20 cellular contexts compared by ENCODE assay signal in the genomic region with DNA sequence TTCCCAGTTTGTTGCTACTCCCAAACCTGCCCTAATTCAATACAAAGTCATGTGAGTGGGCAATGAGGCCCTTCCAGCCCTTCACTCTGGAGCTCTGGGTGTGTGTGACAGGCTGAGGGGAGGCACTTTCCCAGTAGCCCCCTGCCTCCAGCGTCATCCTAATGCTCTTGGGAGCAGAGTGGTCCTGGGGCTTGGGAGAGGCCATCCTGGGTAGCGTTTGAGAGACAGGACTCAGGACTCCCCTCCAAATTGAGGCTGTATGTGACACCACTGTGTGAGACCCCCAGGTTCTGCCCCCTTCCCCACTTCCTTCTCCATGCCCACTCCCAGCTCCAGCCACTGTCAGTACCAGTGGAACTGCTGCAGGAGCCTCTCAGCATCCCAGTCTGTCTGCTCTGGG. TPM values are rescaled to one million over a fixed set of nuclear protein-coding genes. Genes with fewer than 3 reads are reported as not detected.
DNase-seq lines count a peak whose midpoint lies in the region; ATAC-seq, FAIRE-seq and TF ChIP-seq lines count a peak whose summit lies in the region.
"Had no signal": no experiment of that assay in that cellular context is flagged by ENCODE, and none has a peak within 500 bp of the region (broad histone marks: within the 10 kb centered on the region; RNA-seq: fewer than 3 reads in every experiment).

No MANE protein-coding gene starts in this region.

- H3K9ac ChIP-seq in H1 (replicated peaks in 1 of 4; ENCODE audit: extremely low read depth in 1 of 4, low read depth in 3 of 4, low read length in 3 of 4): no peak overlapping the region
- H3K9ac ChIP-seq: BLaER1 treated with 17β-estradiol and CSF1 and Interleukin-3, amounts not matched to agents 10 nM and 100 nM had no signal

- TF ChIP-seq POLR2A in H1 (IDR thresholded peaks at IDR 0.05; ENCODE audit: control extremely low read depth in 1 of 2, low read depth in 2 of 2, low read length in 2 of 2): no peak
- TF ChIP-seq POLR2A in sigmoid colon (IDR thresholded peaks at IDR 0.05): no peak
- no peak for TF ChIP-seq POLR2A in erythroblast (IDR thresholded peaks at IDR 0.05; ENCODE audit: low read length)

- H3K4me2 ChIP-seq in H1 (ENCODE audit: insufficient read depth in 1 of 2, low read depth in 2 of 2, low read length in 2 of 2): no peak overlapping the region
- H3K4me2 ChIP-seq: BLaER1 treated with 17β-estradiol and CSF1 and Interleukin-3, amounts not matched to agents 10 nM and 100 nM; GM23338 had no signal

- peaks cover 29% of the 10 kb centered on the region for H3K4me1 Mint-ChIP-seq in activated T-cell treated with anti-CD3 and anti-CD28 coated beads, Interleukin-2, amount 50 U/mL, for 24 hours (ENCODE audit: low read depth)

- H3K56ac ChIP-seq in H1 (replicated peaks; ENCODE audit: insufficient read length, low read depth, low read length): no peak overlapping the region

- CTCF ChIA-PET in Panc1 (lab: Charles Lee): no interaction called here
- CTCF ChIA-PET in H1 (lab: Charles Lee; ENCODE audit: partially characterized antibody): interaction anchor here (0.7 to 13.7 kb wide), 6 partner anchors 15 to 95 kb away, joined by 3 to 185 read pairs (median 18); no protein-coding TSS in a partner anchor

- H4K20me1 ChIP-seq in H1 (replicated peaks in 1 of 2; ENCODE audit: control insufficient read depth in 1 of 2, insufficient read depth in 2 of 2, low read length in 2 of 2): no peaks in the 10 kb centered on the region
- H4K20me1 ChIP-seq: BLaER1 treated with 17β-estradiol and CSF1 and Interleukin-3, amounts not matched to agents 10 nM and 100 nM had no signal

- TF ChIP-seq EP300 in H1 (IDR thresholded peaks at IDR 0.05; ENCODE audit: borderline replicate concordance in 1 of 2, low read depth in 2 of 2, low read length in 2 of 2) (no peak), sigmoid colon (IDR thresholded peaks at IDR 0.05) (no peak)

- H3K36me3 Mint-ChIP-seq in activated T-cell treated with anti-CD3 and anti-CD28 coated beads, Interleukin-2, amount 50 U/mL, for 24 hours (ENCODE audit: low read depth): no peaks in the 10 kb centered on the region
- H3K36me3 Mint-ChIP-seq: CD4-positive, CD25-positive, alpha-beta regulatory T cell had no signal

- intact Hi-C loops in Panc1 (cut with micrococcal nuclease; ENCODE audit: unreplicated experiment): no loop called here
- intact Hi-C loops in sigmoid colon (cut with DNase I): loop anchor here (5.0 kb wide), 2 partner anchors 34 to 199 kb away; partner anchors contain the start of genes SMARCD3 and WDR86

- no peak for ATAC-seq in Panc1
- ATAC-seq in foreskin keratinocyte: no peak
- ATAC-seq: GM12878, GM23338 had no signal

- in situ Hi-C loops in Panc1 (cut with HindIII; ENCODE audit: low pct_unique_long_range_greater_than_20kb, low sequenced_read_pairs): loop anchor here (5.0 kb wide), 1 partner anchor 79 kb away; no protein-coding TSS in a partner anchor

- H2BK5ac ChIP-seq in H1 (ENCODE audit: low read depth, low read length): no peak overlapping the region

- no peak overlapping the region for H4K8ac ChIP-seq in H1 (ENCODE audit: extremely low read depth, insufficient read depth, low read length)

- TF ChIP-seq CTCF in Panc1 (IDR thresholded peaks at IDR 0.05) (no peak), H1 (IDR thresholded peaks at IDR 0.05; ENCODE audit: control extremely low read depth in 1 of 3, insufficient read depth in 1 of 3, low read depth in 1 of 3, low read length in 3 of 3) (no peak), sigmoid colon (IDR thresholded peaks at IDR 0.05) (no peak), foreskin keratinocyte (conservative IDR thresholded peaks at IDR 0.05) (no peak)

- H2AFZ ChIP-seq in H1 (ENCODE audit: low read length): no peak overlapping the region
- H2AFZ ChIP-seq: GM23338 had no signal

- H3K4me3 Mint-ChIP-seq in activated T-cell treated with anti-CD3 and anti-CD28 coated beads, Interleukin-2, amount 50 U/mL, for 24 hours: no peak overlapping the region
- H3K4me3 Mint-ChIP-seq: GM23338 had no signal

- no peak overlapping the region for H2BK12ac ChIP-seq in H1 (ENCODE audit: low read depth, low read length)

- no peaks in the 10 kb centered on the region for H3K36me3 ChIP-seq in Panc1 (ENCODE audit: control insufficient read depth, insufficient read depth, low read length)
- no peaks in the 10 kb centered on the region for H3K36me3 ChIP-seq in H1 (ENCODE audit: control insufficient read depth in 2 of 4, insufficient read depth in 4 of 4, low read length in 3 of 4)
- no peaks in the 10 kb centered on the region for H3K36me3 ChIP-seq in sigmoid colon
- H3K36me3 ChIP-seq: BLaER1 treated with 17β-estradiol and CSF1 and Interleukin-3, amounts not matched to agents 10 nM and 100 nM; HAP-1 had no signal

- TF ChIP-seq RAD21 in H1 (IDR thresholded peaks at IDR 0.05 in 1 of 2, conservative IDR thresholded peaks at IDR 0.05 in 1 of 2; ENCODE audit: low read depth in 2 of 2, low read length in 2 of 2): no peak

- no peak overlapping the region for H3K18ac ChIP-seq in H1 (ENCODE audit: extremely low read depth, low read length)

- no peak overlapping the region for H2AK5ac ChIP-seq in H1 (ENCODE audit: low read depth, low read length)

- H4K91ac ChIP-seq in H1 (replicated peaks; ENCODE audit: insufficient read length, low read length): no peak overlapping the region

- H3K27ac ChIP-seq in Panc1 (ENCODE audit: low read length) (peak overlapping the region; percentile 9; the same call in 1 of the 2 replicates), H1 (ENCODE audit: low read depth, low read length) (no peak overlapping the region), sigmoid colon (no peak overlapping the region), foreskin keratinocyte (no peak overlapping the region)
- H3K27ac ChIP-seq: BLaER1 treated with 17β-estradiol and CSF1 and Interleukin-3, amounts not matched to agents 10 nM and 100 nM had no signal

- H3K27me3 Mint-ChIP-seq in activated T-cell treated with anti-CD3 and anti-CD28 coated beads, Interleukin-2, amount 50 U/mL, for 24 hours: no peaks in the 10 kb centered on the region

- no peak overlapping the region for H4K5ac ChIP-seq in H1 (ENCODE audit: insufficient read length, low read depth, low read length)

- H3K9me3 ChIP-seq in Panc1 (ENCODE audit: control insufficient read depth, insufficient read depth, low read depth, low read length) (no peaks in the 10 kb centered on the region), H1 (ENCODE audit: insufficient read depth in 2 of 2, low read depth in 1 of 2, low read length in 1 of 2) (no peaks in the 10 kb centered on the region), sigmoid colon (no peaks in the 10 kb centered on the region)
- H3K9me3 ChIP-seq: BLaER1 treated with 17β-estradiol and CSF1 and Interleukin-3, amounts not matched to agents 10 nM and 100 nM; HAP-1 had no signal

- no peaks in the 10 kb centered on the region for H3K27me3 ChIP-seq in Panc1 (ENCODE audit: control insufficient read depth, insufficient read depth, low read length)
- H3K27me3 ChIP-seq in H1 (replicated peaks in 1 of 4; ENCODE audit: control insufficient read depth in 3 of 4, extremely low read depth in 1 of 4, insufficient read depth in 3 of 4, low read length in 3 of 4): peaks cover 0 to 12% (median 7%) of the 10 kb centered on the region in 4 experiments; a peak in 5 of 7 replicates
- H3K27me3 ChIP-seq in sigmoid colon: no peaks in the 10 kb centered on the region
- H3K27me3 ChIP-seq in foreskin keratinocyte: peaks cover 41% of the 10 kb centered on the region

- no peak overlapping the region for H2BK120ac ChIP-seq in H1 (replicated peaks; ENCODE audit: low read depth, low read length)

- no peak overlapping the region for H3K4me3 ChIP-seq in Panc1 (ENCODE audit: low read depth in 2 of 2, low read length in 2 of 2)
- no peak overlapping the region for H3K4me3 ChIP-seq in H1 (ENCODE audit: extremely low read depth in 1 of 4, insufficient read depth in 2 of 4, low read depth in 3 of 4, low read length in 4 of 4)
- no peak overlapping the region for H3K4me3 ChIP-seq in sigmoid colon
- H3K4me3 ChIP-seq: BLaER1 treated with 17β-estradiol and CSF1 and Interleukin-3, amounts not matched to agents 10 nM and 100 nM; GM12878; GM23338; HAP-1 had no signal

- H3K23ac ChIP-seq in H1 (ENCODE audit: insufficient read length): no peak overlapping the region

- 82% methylated on average over 2 of the region's 2 CpGs; no CpG with 5 or more reads in 1 of the 2 experiments for WGBS in H1 (ENCODE audit: extremely low coverage in 1 of 2, insufficient coverage in 1 of 2, insufficient read length in 1 of 2, insufficient replicate concordance in 2 of 2, low coverage in 1 of 2, low lambda C conversion rate in 2 of 2, missing lambda C conversion rate in 1 of 2), 2 experiments
- WGBS in sigmoid colon, 2 donors: 93 to 94% methylated on average over 2 of the region's 2 CpGs

- DNase-seq in activated T-cell treated with anti-CD3 and anti-CD28 coated beads, Interleukin-2, amount 50 U/mL, for 24 hours: peak; percentile 26
- no peak for DNase-seq in activated T-cell treated with anti-CD3 and anti-CD28 coated beads for 4 hours
- DNase-seq in Panc1 (ENCODE audit: low read depth, low spot score): no peak
- no peak for DNase-seq in H1 (ENCODE audit: low read depth in 1 of 2, low spot score in 2 of 2)
- DNase-seq in sigmoid colon: peak; percentile 54
- no peak for DNase-seq in erythroblast (lab: John Stamatoyannopoulos, UW)
- no peak for DNase-seq in foreskin keratinocyte
- DNase-seq in activated CD4-positive, alpha-beta T cell treated with anti-CD3 and anti-CD28 coated beads for 1 hour: no peak
- DNase-seq: ACHN; Calu3; CD4-positive, CD25-positive, alpha-beta regulatory T cell; DMS 273 treated with DMSO at 0.1 percent for 48 hours had no signal

- H2BK20ac ChIP-seq in H1 (ENCODE audit: low read length): no peak overlapping the region

- H2BK15ac ChIP-seq in H1 (ENCODE audit: low read length): 0 out of 2 replicates have a peak overlapping the region, but pooled peaks have one; percentile 61

- H3K9me3 Mint-ChIP-seq in activated T-cell treated with anti-CD3 and anti-CD28 coated beads, Interleukin-2, amount 50 U/mL, for 24 hours: no peaks in the 10 kb centered on the region
- H3K9me3 Mint-ChIP-seq: GM23338 had no signal

- H3K14ac ChIP-seq in H1 (ENCODE audit: insufficient read length): no peak overlapping the region

- peaks cover 14% of the 10 kb centered on the region for H3K4me1 ChIP-seq in Panc1 (ENCODE audit: control insufficient read depth, insufficient read depth, low read length)
- H3K4me1 ChIP-seq in H1 (replicated peaks in 1 of 4; ENCODE audit: control insufficient read depth in 3 of 4, insufficient read depth in 4 of 4, low read length in 3 of 4): peaks cover 0 to 6% (median 0%) of the 10 kb centered on the region in 4 experiments; a peak in 2 of 7 replicates
- peaks cover 0 to 11% (median 4%) of the 10 kb centered on the region in 4 donors for H3K4me1 ChIP-seq in sigmoid colon
- H3K4me1 ChIP-seq in foreskin keratinocyte: no peaks in the 10 kb centered on the region
- H3K4me1 ChIP-seq: HAP-1 had no signal

- H3K27ac Mint-ChIP-seq in activated T-cell treated with anti-CD3 and anti-CD28 coated beads, Interleukin-2, amount 50 U/mL, for 24 hours: no peak overlapping the region
- H3K27ac Mint-ChIP-seq: GM23338 had no signal

- FAIRE-seq in H1 (lab: Jason Lieb, UNC): no peak
- FAIRE-seq: GM12878, HepG2 had no signal

- no peaks in the 10 kb centered on the region for H3K79me1 ChIP-seq in H1 (ENCODE audit: low read depth, low read length)

- H3K4ac ChIP-seq in H1 (replicated peaks; ENCODE audit: insufficient read length, low read depth, low read length): no peak overlapping the region

- BruUV-seq in Panc1 (replicated peaks; lab: Mats Ljungman, UMichigan): no TSS peak

- POLR2A ChIA-PET in Panc1 (lab: Charles Lee) (no interaction called here), H1 (lab: Charles Lee; ENCODE audit: partially characterized antibody) (interaction anchor here (1.2 kb wide), 1 partner anchor 15 kb away, joined by 5 read pairs; no protein-coding TSS in a partner anchor)

- H3K23me2 ChIP-seq in H1 (ENCODE audit: low read depth, low read length): no peaks in the 10 kb centered on the region; the same call in 1 of the 2 replicates

- H3K79me2 ChIP-seq in H1 (ENCODE audit: control insufficient read depth in 1 of 2, insufficient read depth in 2 of 2, low read length in 2 of 2): no peaks in the 10 kb centered on the region

RNA-seq across cellular contexts. Expression of gene CRYGN, which starts 6.5 kb away (rescaled TPM):
- total RNA-seq in Panc1 (2021; ENCODE audit: unreplicated experiment) (0.74 TPM), sigmoid colon (1 to 10 TPM in 2 of 4 donors, not detected in 2; 1.4 to 1.8 TPM), foreskin keratinocyte (not detected in 2 replicates)
- 0.67 TPM for polyA plus RNA-seq in Panc1 (2012; ENCODE audit: insufficient read length)
- 1.0 and 1.6 TPM in 2 replicates for total RNA-seq in H1 (2021; fragmentation: NEBNext Ultra II Directional; extraction: Animal tissue kit (Norgen Biotek cat#: 25700))
- polyA plus RNA-seq in H1 (2011; rRNA removed) (0.98 and 1.3 TPM in 2 replicates), sigmoid colon (under 1 TPM in 2 of 3 donors, not detected in 1; 0.17 to 0.60 TPM), foreskin keratinocyte (not detected in 2 replicates)
- polyA plus RNA-seq in H1 (2011; cell fraction: cytosol; rRNA removed): 0.81 TPM
- 4.0 TPM for polyA plus RNA-seq in H1 (2011; cell fraction: nucleus; rRNA removed)
- 0.43 to 1.7 TPM (median 1.5 TPM) in 4 replicates for polyA plus RNA-seq in H1 (2012, experiment 1 of 2)
- 0.07 TPM for polyA plus RNA-seq in H1 (2012, experiment 2 of 2)
- polyA plus RNA-seq in H1 (2013, experiment 1 of 2): 0.57 TPM
- polyA plus RNA-seq in H1 (2013, experiment 2 of 2): 0.42 TPM
- polyA minus RNA-seq in H1 (2011; rRNA and poly(A)+ RNA removed): 0.80 and 2.0 TPM in 2 replicates
- polyA minus RNA-seq in H1 (2011; cell fraction: cytosol; rRNA and poly(A)+ RNA removed): not detected
- polyA minus RNA-seq in H1 (2011; cell fraction: nucleus; rRNA and poly(A)+ RNA removed): 2.5 TPM
- total RNA-seq: A172, Calu3, G401, GM12878, HepG2, HT1080 had no signal
- polyA plus RNA-seq: GM12878 had no signal

RNA-seq across cellular contexts. Expression of gene WDR86, which starts 36.6 kb away (rescaled TPM):
- total RNA-seq in Panc1 (2021; ENCODE audit: unreplicated experiment) (0.72 TPM), sigmoid colon (10 to 100 TPM; 14.4 to 23.8 (median 16.9) TPM), foreskin keratinocyte (not detected in 2 replicates)
- 1.2 TPM for polyA plus RNA-seq in Panc1 (2012; ENCODE audit: insufficient read length)
- 14.9 and 15.8 TPM in 2 replicates for total RNA-seq in H1 (2021; fragmentation: NEBNext Ultra II Directional; extraction: Animal tissue kit (Norgen Biotek cat#: 25700))
- polyA plus RNA-seq in H1 (2011; rRNA removed) (12.7 and 22.1 TPM in 2 replicates), sigmoid colon (1 to 10 TPM in 2 of 3 donors, under 1 TPM in 1; 0.46 to 4.2 (median 2.1) TPM), foreskin keratinocyte (not detected in 2 replicates)
- 16.7 TPM for polyA plus RNA-seq in H1 (2011; cell fraction: cytosol; rRNA removed)
- polyA plus RNA-seq in H1 (2011; cell fraction: nucleus; rRNA removed): 81.5 TPM
- 7.7 to 11.9 TPM (median 10.0 TPM) in 4 replicates for polyA plus RNA-seq in H1 (2012, experiment 1 of 2)
- polyA plus RNA-seq in H1 (2012, experiment 2 of 2): 5.0 TPM
- 7.4 TPM for polyA plus RNA-seq in H1 (2013, experiment 1 of 2)
- polyA plus RNA-seq in H1 (2013, experiment 2 of 2): 7.4 TPM
- 12.4 and 18.2 TPM in 2 replicates for polyA minus RNA-seq in H1 (2011; rRNA and poly(A)+ RNA removed)
- 10.6 TPM for polyA minus RNA-seq in H1 (2011; cell fraction: cytosol; rRNA and poly(A)+ RNA removed)
- polyA minus RNA-seq in H1 (2011; cell fraction: nucleus; rRNA and poly(A)+ RNA removed): 30.4 TPM
- total RNA-seq: A172, Calu3, GM12878, HT1080 had no signal

Comparison
In these comparisons a context has a peak if more than half of its experiments do, and no peak if none do; other contexts are left out.
1. DNase-seq: peak in activated T-cell treated with anti-CD3 and anti-CD28 coated beads, Interleukin-2, amount 50 U/mL, for 24 hours (single experiment) and sigmoid colon (single experiment); none in activated T-cell treated with anti-CD3 and anti-CD28 coated beads for 4 hours (single experiment), Panc1 (single experiment), H1 (0 of 2), erythroblast (0 of 2), foreskin keratinocyte (0 of 2) and activated CD4-positive, alpha-beta T cell treated with anti-CD3 and anti-CD28 coated beads for 1 hour (single experiment).